1 cellular context compared by ENCODE assay signal in genomic region chr1:155250633-155251449, GRCh38.
TF ChIP-seq lines count a peak whose summit lies in the region.

No MANE protein-coding gene starts in this region.

TF ChIP-seq in SK-N-SH treated with all-trans-retinoic acid at 6 μM for 48 hours, 23 proteins besides CTCF, POLR2A, EP300 and RAD21 (continued from another document):
- no peak for TF ChIP-seq TSHZ2 (CRISPR knock-in tag; IDR thresholded peaks at IDR 0.05)
- TF ChIP-seq, protein P1, sequence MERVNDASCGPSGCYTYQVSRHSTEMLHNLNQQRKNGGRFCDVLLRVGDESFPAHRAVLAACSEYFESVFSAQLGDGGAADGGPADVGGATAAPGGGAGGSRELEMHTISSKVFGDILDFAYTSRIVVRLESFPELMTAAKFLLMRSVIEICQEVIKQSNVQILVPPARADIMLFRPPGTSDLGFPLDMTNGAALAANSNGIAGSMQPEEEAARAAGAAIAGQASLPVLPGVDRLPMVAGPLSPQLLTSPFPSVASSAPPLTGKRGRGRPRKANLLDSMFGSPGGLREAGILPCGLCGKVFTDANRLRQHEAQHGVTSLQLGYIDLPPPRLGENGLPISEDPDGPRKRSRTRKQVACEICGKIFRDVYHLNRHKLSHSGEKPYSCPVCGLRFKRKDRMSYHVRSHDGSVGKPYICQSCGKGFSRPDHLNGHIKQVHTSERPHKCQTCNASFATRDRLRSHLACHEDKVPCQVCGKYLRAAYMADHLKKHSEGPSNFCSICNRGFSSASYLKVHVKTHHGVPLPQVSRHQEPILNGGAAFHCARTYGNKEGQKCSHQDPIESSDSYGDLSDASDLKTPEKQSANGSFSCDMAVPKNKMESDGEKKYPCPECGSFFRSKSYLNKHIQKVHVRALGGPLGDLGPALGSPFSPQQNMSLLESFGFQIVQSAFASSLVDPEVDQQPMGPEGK (CRISPR knock-in tag; IDR thresholded peaks at IDR 0.05; ENCODE audit: borderline replicate concordance), result no peak
- TF ChIP-seq TCF4 (CRISPR knock-in tag; IDR thresholded peaks at IDR 0.05; ENCODE audit: borderline replicate concordance), result no peak
